ENCODE assay signal across 2 cellular contexts in the genomic region with DNA sequence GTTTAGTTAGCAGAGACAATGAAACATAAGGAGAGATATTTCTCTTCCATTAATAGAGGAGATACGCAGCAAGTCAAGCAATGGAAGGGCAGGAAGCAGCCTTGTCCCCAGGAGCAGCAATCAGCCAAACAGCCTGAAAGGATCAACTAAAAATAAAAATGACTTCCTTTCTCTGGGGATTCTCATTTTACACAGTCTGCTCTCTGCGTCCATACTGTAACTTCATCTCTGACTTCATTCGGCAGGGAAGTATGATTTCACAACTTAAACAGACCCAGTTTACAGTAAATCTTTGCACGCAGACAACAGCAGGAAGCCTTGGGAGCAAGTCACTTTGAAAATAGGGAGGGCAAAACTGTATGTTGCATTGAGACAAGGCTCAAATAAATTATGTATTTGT.
TF ChIP-seq lines count a peak whose summit lies in the region.

No MANE protein-coding gene starts in this region.

TF ChIP-seq in IMR-90, 13 proteins besides CTCF, POLR2A, EP300 and RAD21 (continued from another document):
- TF ChIP-seq BHLHE40 (IDR thresholded peaks at IDR 0.05; ENCODE audit: low read depth, low read length): no peak
- TF ChIP-seq MAFK (IDR thresholded peaks at IDR 0.05; ENCODE audit: low read depth, low read length): no peak
- TF ChIP-seq CEBPB (IDR thresholded peaks at IDR 0.05; ENCODE audit: low read depth, low read length): no peak
- no peak for TF ChIP-seq MAZ (IDR thresholded peaks at IDR 0.05; ENCODE audit: borderline replicate concordance, low read depth, low read length)
- TF ChIP-seq, protein P1, sequence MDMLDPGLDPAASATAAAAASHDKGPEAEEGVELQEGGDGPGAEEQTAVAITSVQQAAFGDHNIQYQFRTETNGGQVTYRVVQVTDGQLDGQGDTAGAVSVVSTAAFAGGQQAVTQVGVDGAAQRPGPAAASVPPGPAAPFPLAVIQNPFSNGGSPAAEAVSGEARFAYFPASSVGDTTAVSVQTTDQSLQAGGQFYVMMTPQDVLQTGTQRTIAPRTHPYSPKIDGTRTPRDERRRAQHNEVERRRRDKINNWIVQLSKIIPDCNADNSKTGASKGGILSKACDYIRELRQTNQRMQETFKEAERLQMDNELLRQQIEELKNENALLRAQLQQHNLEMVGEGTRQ (IDR thresholded peaks at IDR 0.05; ENCODE audit: low read depth, low read length): no peak
- TF ChIP-seq CHD1 (IDR thresholded peaks at IDR 0.05; ENCODE audit: low read depth, low read length): no peak
- TF ChIP-seq RCOR1 (IDR thresholded peaks at IDR 0.05; ENCODE audit: insufficient replicate concordance, low read length): no peak
TF ChIP-seq in IMR-90: peak in this region for 0.

TF ChIP-seq in HEK293T, 16 proteins besides CTCF, POLR2A, EP300 and RAD21 (continued from another document):
- TF ChIP-seq FOXM1 (IDR thresholded peaks at IDR 0.05; ENCODE audit: borderline replicate concordance): no peak
- no peak for TF ChIP-seq ARNT (IDR thresholded peaks at IDR 0.05)
